ENCODE assay signal across 29 cellular contexts in genomic region chr6:110368268-110368667, GRCh38. TPM values are rescaled to one million over a fixed set of nuclear protein-coding genes. Genes with fewer than 3 reads are reported as not detected.
"Had no signal": no experiment of that assay in that cellular context is flagged by ENCODE, and none has a peak within 500 bp of the region (broad histone marks: within the 10 kb centered on the region; RNA-seq: fewer than 3 reads in every experiment).

No MANE protein-coding gene starts in this region.

- H3K27ac Mint-ChIP-seq: dendritic cell treated with granulocyte-macrophage colony-stimulating factor and Interleukin-4, amounts not matched to agents 40 ng/mL and 50 ng/mL, for 4 days; nephron progenitor cell; stimulated activated effector memory CD8-positive, alpha-beta T cell treated with anti-CD3 and anti-CD28 coated beads, Interleukin-12 subunit alpha, Interleukin-12 subunit beta, amount 100 ng/mL, for 72 hours had no signal

- H3K9me3 Mint-ChIP-seq: central memory CD8-positive, alpha-beta T cell; dendritic cell treated with granulocyte-macrophage colony-stimulating factor and Interleukin-4, amounts not matched to agents 40 ng/mL and 50 ng/mL, for 4 days; stimulated activated effector memory CD8-positive, alpha-beta T cell treated with anti-CD3 and anti-CD28 coated beads, Interleukin-12 subunit alpha, Interleukin-12 subunit beta, amount 100 ng/mL, for 72 hours had no signal

- FAIRE-seq: endometrium, keratinocyte, pancreas, urothelium cell line had no signal

- H3K27me3 ChIP-seq: colonic mucosa, gastrocnemius medialis, pancreas, right atrium auricular region, tibial nerve, upper lobe of left lung had no signal

- H3K27ac ChIP-seq: colonic mucosa, gastrocnemius medialis, lower lobe of right lung, neutrophil, pancreas, prostate gland, right atrium auricular region, thoracic aorta, tibial nerve, upper lobe of left lung had no signal

- H3K4me1 ChIP-seq: colonic mucosa, gastrocnemius medialis, lower lobe of right lung, pancreas, prostate gland, right atrium auricular region, tibial nerve, upper lobe of left lung had no signal

- H3K36me3 ChIP-seq: colonic mucosa, gastrocnemius medialis, lower lobe of right lung, neutrophil, pancreas, prostate gland, right atrium auricular region, thoracic aorta, tibial nerve, upper lobe of left lung had no signal

- H3K9me3 ChIP-seq: colonic mucosa, gastrocnemius medialis, lower lobe of right lung, mucosa of descending colon, neutrophil, pancreas, prostate gland, right atrium auricular region, thoracic aorta, tibial nerve, upper lobe of left lung had no signal

- H3K4me3 ChIP-seq: colonic mucosa, gastrocnemius medialis, lower lobe of right lung, mucosa of descending colon, pancreas, prostate gland, right atrium auricular region, thoracic aorta, tibial nerve, upper lobe of left lung had no signal

- H3K4me3 Mint-ChIP-seq: central memory CD8-positive, alpha-beta T cell; dendritic cell treated with granulocyte-macrophage colony-stimulating factor and Interleukin-4, amounts not matched to agents 40 ng/mL and 50 ng/mL, for 4 days; naive thymus-derived CD4-positive, alpha-beta T cell; nephron progenitor cell; stimulated activated effector memory CD8-positive, alpha-beta T cell treated with anti-CD3 and anti-CD28 coated beads, Interleukin-12 subunit alpha, Interleukin-12 subunit beta, amount 100 ng/mL, for 72 hours had no signal

- H3K36me3 Mint-ChIP-seq: naive thymus-derived CD4-positive, alpha-beta T cell; stimulated activated effector memory CD8-positive, alpha-beta T cell treated with anti-CD3 and anti-CD28 coated beads, Interleukin-12 subunit alpha, Interleukin-12 subunit beta, amount 100 ng/mL, for 72 hours had no signal

- DNase-seq: colonic mucosa; effector memory CD4-positive, alpha-beta T cell; gastrocnemius medialis; head of caudate nucleus; left ventricle myocardium superior; lower lobe of right lung; mucosa of descending colon; naive thymus-derived CD4-positive, alpha-beta T cell; nephron progenitor cell; pancreas; stimulated activated CD4-positive, alpha-beta T cell treated with anti-CD3 and anti-CD28 coated beads, Interleukin-2, amount 100 ng/mL, for 24 hours; stimulated activated CD4-positive, alpha-beta T cell treated with anti-CD3 and anti-CD28 coated beads, Interleukin-4, amount 100 ng/mL, for 24 hours; stimulated activated naive CD8-positive, alpha-beta T cell treated with anti-CD3 and anti-CD28 coated beads, Interleukin-15, Interleukin-2, amounts not matched to agents 100 U/mL and 50 U/mL, for 24 hours; substantia nigra; upper lobe of left lung had no signal

RNA-seq across cellular contexts. Expression of gene METTL24, which starts 10.1 kb away (rescaled TPM):
- total RNA-seq: fibroblast of villous mesenchyme, gastrocnemius medialis, glomerular endothelial cell had no signal
- polyA plus RNA-seq: keratinocyte; naive thymus-derived CD4-positive, alpha-beta T cell had no signal

RNA-seq across cellular contexts. Expression of gene DDO, which starts 47.1 kb away (rescaled TPM):
- total RNA-seq: chondrocyte had no signal
- polyA plus RNA-seq: keratinocyte; naive thymus-derived CD4-positive, alpha-beta T cell had no signal
